Comparison of ENCODE assay signal across 22 cellular contexts in the genomic region with DNA sequence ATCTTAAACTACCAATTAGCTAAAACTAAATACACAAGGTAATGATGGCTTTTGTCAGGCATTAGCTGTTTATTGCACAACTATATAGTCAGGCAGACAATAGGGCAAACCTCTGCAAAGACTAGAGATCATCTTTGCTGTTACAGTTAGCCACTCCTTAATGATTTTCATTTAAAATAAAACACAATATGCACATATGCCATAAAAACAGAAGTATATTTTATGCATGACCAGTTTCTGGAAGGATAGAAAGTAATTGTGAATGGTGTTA.
DNase-seq lines count a peak whose midpoint lies in the region; ATAC-seq and TF ChIP-seq lines count a peak whose summit lies in the region.
"Had no signal": no experiment of that assay in that cellular context is flagged by ENCODE, and none has a peak within 500 bp of the region (broad histone marks: within the 10 kb centered on the region; RNA-seq: fewer than 3 reads in every experiment).

No MANE protein-coding gene starts in this region.

- H3K36me3 Mint-ChIP-seq in stimulated activated naive CD8-positive, alpha-beta T cell treated with anti-CD3 and anti-CD28 coated beads, Interleukin-15, Interleukin-2, amounts not matched to agents 100 ng/mL and 50 ng/mL, for 24 hours (ENCODE audit: low read depth) = no peaks in the 10 kb centered on the region
- no peaks in the 10 kb centered on the region for H3K36me3 Mint-ChIP-seq in natural killer cell treated with Interleukin-12 subunit alpha and Interleukin-12 subunit beta and Interleukin-15 and Interleukin-18, amount 100 ng/mL, for 72 hours
- H3K36me3 Mint-ChIP-seq: IgD-negative memory B cell; stimulated activated naive B cell treated with anti-CD40 and anti-IgM and Interleukin-4, amounts not matched to agents 10 μg/mL and 1 μg/mL and 100 μg/mL, for 72 hours had no signal

- H3K4me1 ChIP-seq in hepatocyte (ENCODE audit: insufficient read depth) = peaks cover 9% of the 10 kb centered on the region
- H3K4me1 ChIP-seq: prostate gland, transverse colon had no signal

- H2AFZ ChIP-seq in hepatocyte = no peak overlapping the region

- H3K27me3 Mint-ChIP-seq in stimulated activated naive CD8-positive, alpha-beta T cell treated with anti-CD3 and anti-CD28 coated beads, Interleukin-15, Interleukin-2, amounts not matched to agents 100 ng/mL and 50 ng/mL, for 24 hours = peaks cover 4% of the 10 kb centered on the region
- H3K27me3 Mint-ChIP-seq in stimulated activated naive CD8-positive, alpha-beta T cell treated with anti-CD3 and anti-CD28 coated beads, Interleukin-15, amount 100 ng/mL, for 72 hours = peaks cover 2% of the 10 kb centered on the region
- H3K27me3 Mint-ChIP-seq in natural killer cell treated with Interleukin-12 subunit alpha and Interleukin-12 subunit beta and Interleukin-15 and Interleukin-18, amount 100 ng/mL, for 72 hours = peaks cover 0 to 4% of the 10 kb centered on the region in 2 donors
- H3K27me3 Mint-ChIP-seq: activated CD4-positive, alpha-beta T cell treated with anti-CD3 and anti-CD28 coated beads for 36 hours had no signal

- no peak overlapping the region for H3K4me3 Mint-ChIP-seq in stimulated activated naive CD8-positive, alpha-beta T cell treated with anti-CD3 and anti-CD28 coated beads, Interleukin-15, Interleukin-2, amounts not matched to agents 100 ng/mL and 50 ng/mL, for 24 hours
- no peak overlapping the region for H3K4me3 Mint-ChIP-seq in stimulated activated naive CD8-positive, alpha-beta T cell treated with anti-CD3 and anti-CD28 coated beads, Interleukin-15, amount 100 ng/mL, for 72 hours
- H3K4me3 Mint-ChIP-seq in natural killer cell treated with Interleukin-12 subunit alpha and Interleukin-12 subunit beta and Interleukin-15 and Interleukin-18, amount 100 ng/mL, for 72 hours = no peak overlapping the region
- H3K4me3 Mint-ChIP-seq: activated CD4-positive, alpha-beta T cell treated with anti-CD3 and anti-CD28 coated beads for 36 hours; CD8-positive, alpha-beta memory T cell; IgD-negative memory B cell; nephron; stimulated activated naive B cell treated with anti-CD40 and anti-IgM and Interleukin-4, amounts not matched to agents 10 μg/mL and 1 μg/mL and 100 μg/mL, for 72 hours had no signal

- H3K4me2 ChIP-seq in hepatocyte = peak overlapping the region; percentile 6

- no peak for DNase-seq in stimulated activated naive CD8-positive, alpha-beta T cell treated with anti-CD3 and anti-CD28 coated beads, Interleukin-15, amount 100 ng/mL, for 72 hours
- DNase-seq in NCI-H748 treated with DMSO at 0.1 percent for 48 hours (lab: John Stamatoyannopoulos, UW) = peak; percentile 63
- DNase-seq in hepatocyte (ENCODE audit: low spot score) = no peak
- no peak for DNase-seq in natural killer cell treated with Interleukin-12 subunit alpha and Interleukin-12 subunit beta and Interleukin-15 and Interleukin-18, amount 100 ng/mL, for 72 hours (ENCODE audit: low spot score)
- no peak for DNase-seq in DMS114 treated with DMSO at 0.1 percent for 48 hours (lab: John Stamatoyannopoulos, UW; ENCODE audit: unreplicated experiment)
- DNase-seq in superior temporal gyrus (ENCODE audit: extremely low spot score) = no peak
- DNase-seq: activated CD4-positive, alpha-beta T cell treated with anti-CD3 and anti-CD28 coated beads for 36 hours; activated naive CD4-positive, alpha-beta T cell treated with anti-CD3 and anti-CD28 coated beads, Interleukin-2, amount 50 U/mL, for 16 hours; activated T-cell treated with anti-CD3 and anti-CD28 coated beads, Interleukin-2, amount 50 U/mL, for 48 hours; effector CD8-positive, alpha-beta T cell; left colon; NCI-H2029; NCI-H510A treated with DMSO at 0.1 percent for 48 hours; stimulated activated CD4-positive, alpha-beta T cell treated with anti-CD3 and anti-CD28 coated beads, Interleukin-2, amount 100 ng/mL, for 24 hours; stimulated activated naive B cell treated with anti-CD40 and anti-IgM and Interleukin-4, amounts not matched to agents 10 μg/mL and 1 μg/mL and 100 μg/mL, for 72 hours; transverse colon had no signal

- no peak for ATAC-seq in stimulated activated naive CD8-positive, alpha-beta T cell treated with anti-CD3 and anti-CD28 coated beads, Interleukin-15, amount 100 ng/mL, for 72 hours
- no peak for ATAC-seq in natural killer cell treated with Interleukin-12 subunit alpha and Interleukin-12 subunit beta and Interleukin-15 and Interleukin-18, amount 100 ng/mL, for 72 hours
- ATAC-seq in GM18909 (IDR thresholded peaks at IDR 0.05; ENCODE audit: poor library complexity, unreplicated experiment) = no peak
- ATAC-seq: left colon; stimulated activated naive B cell treated with anti-CD40 and anti-IgM and Interleukin-4, amounts not matched to agents 10 μg/mL and 1 μg/mL and 100 μg/mL, for 72 hours had no signal

- no peak overlapping the region for H3K4me3 ChIP-seq in hepatocyte
- H3K4me3 ChIP-seq: prostate gland, transverse colon had no signal

- no peaks in the 10 kb centered on the region for H3K36me3 ChIP-seq in hepatocyte (replicated peaks; ENCODE audit: insufficient read depth, low read depth)
- H3K36me3 ChIP-seq: prostate gland, transverse colon had no signal

- H3K9me2 ChIP-seq in hepatocyte (replicated peaks; ENCODE audit: insufficient read depth) = no peaks in the 10 kb centered on the region

- no peaks in the 10 kb centered on the region for H4K20me1 ChIP-seq in hepatocyte (ENCODE audit: insufficient read depth, poor library complexity, severe bottlenecking)

- no peak for TF ChIP-seq CTCF in hepatocyte (IDR thresholded peaks at IDR 0.05; ENCODE audit: poor library complexity)

- H3K9me3 Mint-ChIP-seq in stimulated activated naive CD8-positive, alpha-beta T cell treated with anti-CD3 and anti-CD28 coated beads, Interleukin-15, Interleukin-2, amounts not matched to agents 100 ng/mL and 50 ng/mL, for 24 hours = no peaks in the 10 kb centered on the region
- no peaks in the 10 kb centered on the region for H3K9me3 Mint-ChIP-seq in stimulated activated naive CD8-positive, alpha-beta T cell treated with anti-CD3 and anti-CD28 coated beads, Interleukin-15, amount 100 ng/mL, for 72 hours
- H3K9me3 Mint-ChIP-seq in natural killer cell treated with Interleukin-12 subunit alpha and Interleukin-12 subunit beta and Interleukin-15 and Interleukin-18, amount 100 ng/mL, for 72 hours = no peaks in the 10 kb centered on the region
- H3K9me3 Mint-ChIP-seq: CD8-positive, alpha-beta memory T cell; IgD-negative memory B cell; nephron; stimulated activated naive B cell treated with anti-CD40 and anti-IgM and Interleukin-4, amounts not matched to agents 10 μg/mL and 1 μg/mL and 100 μg/mL, for 72 hours had no signal

- peak overlapping the region; percentile 2 for H3K27ac Mint-ChIP-seq in stimulated activated naive CD8-positive, alpha-beta T cell treated with anti-CD3 and anti-CD28 coated beads, Interleukin-15, Interleukin-2, amounts not matched to agents 100 ng/mL and 50 ng/mL, for 24 hours
- no peak overlapping the region for H3K27ac Mint-ChIP-seq in stimulated activated naive CD8-positive, alpha-beta T cell treated with anti-CD3 and anti-CD28 coated beads, Interleukin-15, amount 100 ng/mL, for 72 hours
- H3K27ac Mint-ChIP-seq in natural killer cell treated with Interleukin-12 subunit alpha and Interleukin-12 subunit beta and Interleukin-15 and Interleukin-18, amount 100 ng/mL, for 72 hours = no peak overlapping the region
- H3K27ac Mint-ChIP-seq: activated CD4-positive, alpha-beta T cell treated with anti-CD3 and anti-CD28 coated beads for 36 hours; IgD-negative memory B cell; stimulated activated naive B cell treated with anti-CD40 and anti-IgM and Interleukin-4, amounts not matched to agents 10 μg/mL and 1 μg/mL and 100 μg/mL, for 72 hours had no signal

- peak overlapping the region; percentile 17 for H3K27ac ChIP-seq in hepatocyte
- H3K27ac ChIP-seq: prostate gland, transverse colon had no signal

- no peaks in the 10 kb centered on the region for H3K79me2 ChIP-seq in hepatocyte

- H3K9me3 ChIP-seq in hepatocyte (ENCODE audit: low read depth) = no peaks in the 10 kb centered on the region
- H3K9me3 ChIP-seq: prostate gland, transverse colon had no signal

- peaks cover 25% of the 10 kb centered on the region for H3K4me1 Mint-ChIP-seq in stimulated activated naive CD8-positive, alpha-beta T cell treated with anti-CD3 and anti-CD28 coated beads, Interleukin-15, Interleukin-2, amounts not matched to agents 100 ng/mL and 50 ng/mL, for 24 hours (ENCODE audit: low read depth)
- H3K4me1 Mint-ChIP-seq in stimulated activated naive CD8-positive, alpha-beta T cell treated with anti-CD3 and anti-CD28 coated beads, Interleukin-15, amount 100 ng/mL, for 72 hours = peaks cover 21% of the 10 kb centered on the region
- H3K4me1 Mint-ChIP-seq in natural killer cell treated with Interleukin-12 subunit alpha and Interleukin-12 subunit beta and Interleukin-15 and Interleukin-18, amount 100 ng/mL, for 72 hours (ENCODE audit: low read depth in 2 of 2) = no peaks in the 10 kb centered on the region
- H3K4me1 Mint-ChIP-seq: stimulated activated naive B cell treated with anti-CD40 and anti-IgM and Interleukin-4, amounts not matched to agents 10 μg/mL and 1 μg/mL and 100 μg/mL, for 72 hours had no signal

- no peaks in the 10 kb centered on the region for H3K27me3 ChIP-seq in hepatocyte
- H3K27me3 ChIP-seq: transverse colon had no signal
